ENCODE assay signal across 8 cellular contexts in genomic region chr19:12788682-12789097, GRCh38. TPM values are rescaled to one million over a fixed set of nuclear protein-coding genes. Genes with fewer than 3 reads are reported as not detected.
DNase-seq lines count a peak whose midpoint lies in the region; ATAC-seq and TF ChIP-seq lines count a peak whose summit lies in the region.

No MANE protein-coding gene starts in this region.

- peaks cover 61 to 66% of the 10 kb centered on the region in 2 donors for H3K4me1 ChIP-seq in left lung

- TF ChIP-seq CTCF in HFF-Myc (IDR thresholded peaks at IDR 0.05; ENCODE audit: low read depth, low read length, missing control alignments) (no peak), left lung (IDR thresholded peaks at IDR 0.05) (no peak)

- H3K27ac ChIP-seq in cingulate gyrus (ENCODE audit: low read depth, low read length) (peak overlapping the region; percentile 100), left lung (peak overlapping the region; percentile 99 to 100)

- H3K27me3 ChIP-seq in left lung = no peaks in the 10 kb centered on the region

- DNase-seq in COR-L47 (lab: John Stamatoyannopoulos, UW) = peak; percentile 70
- DNase-seq in HFF-Myc (ENCODE audit: extremely low read depth, low read depth) = no peak
- peak; percentile 87 to 90 for DNase-seq in left lung
- DNase-seq in stimulated activated naive CD4-positive, alpha-beta T cell treated with Interleukin-2 at 50 U/mL for 16 hours (lab: John Stamatoyannopoulos, UW) = peak; percentile 43
- no peak for DNase-seq in amniotic stem cell (lab: John Stamatoyannopoulos, UW)
- no peak for DNase-seq in NCI-H345 treated with DMSO at 0.1 percent for 48 hours (lab: John Stamatoyannopoulos, UW; ENCODE audit: unreplicated experiment)

- ATAC-seq in SK-N-SH treated with all-trans-retinoic acid at 6 μM for 48 hours = no peak
- no peak for ATAC-seq in left lung

- intact Hi-C loops in left lung (cut with DNase I) = no loop called here

- peaks cover 0 to 10% of the 10 kb centered on the region in 2 donors for H3K36me3 ChIP-seq in left lung

- no peaks in the 10 kb centered on the region for H3K9me3 ChIP-seq in left lung

- H3K4me3 ChIP-seq in HFF-Myc (replicated peaks; ENCODE audit: low read depth, low read length) = peak overlapping the region; percentile 31
- H3K4me3 ChIP-seq in left lung = peak overlapping the region in 1 of 2 donors; percentile 98

TF ChIP-seq in SK-N-SH treated with all-trans-retinoic acid at 6 μM for 48 hours, 23 proteins besides CTCF, POLR2A, EP300 and RAD21:
- TF ChIP-seq ZNF8 (CRISPR knock-in tag; IDR thresholded peaks at IDR 0.05) (0 out of 2 replicates have a peak, but pooled peaks have one; percentile 34), PATZ1 (CRISPR knock-in tag; IDR thresholded peaks at IDR 0.05; ENCODE audit: borderline replicate concordance) (peak; percentile 85), ZFP3 (CRISPR knock-in tag; IDR thresholded peaks at IDR 0.05) (0 out of 2 replicates have a peak, but pooled peaks have one; percentile 8), GLIS3 (CRISPR knock-in tag; IDR thresholded peaks at IDR 0.05) (0 out of 2 replicates have a peak, but pooled peaks have one; percentile 38), RARB (CRISPR knock-in tag; IDR thresholded peaks at IDR 0.05) (no peak), SNAI2 (CRISPR knock-in tag; IDR thresholded peaks at IDR 0.05) (0 out of 2 replicates have a peak, but pooled peaks have one; percentile 48), ZFP30 (CRISPR knock-in tag; IDR thresholded peaks at IDR 0.05) (no peak), TCF4 (CRISPR knock-in tag; IDR thresholded peaks at IDR 0.05; ENCODE audit: borderline replicate concordance) (peak; percentile 78), ISL1 (CRISPR knock-in tag; IDR thresholded peaks at IDR 0.05) (no peak)
- TF ChIP-seq, protein P1, sequence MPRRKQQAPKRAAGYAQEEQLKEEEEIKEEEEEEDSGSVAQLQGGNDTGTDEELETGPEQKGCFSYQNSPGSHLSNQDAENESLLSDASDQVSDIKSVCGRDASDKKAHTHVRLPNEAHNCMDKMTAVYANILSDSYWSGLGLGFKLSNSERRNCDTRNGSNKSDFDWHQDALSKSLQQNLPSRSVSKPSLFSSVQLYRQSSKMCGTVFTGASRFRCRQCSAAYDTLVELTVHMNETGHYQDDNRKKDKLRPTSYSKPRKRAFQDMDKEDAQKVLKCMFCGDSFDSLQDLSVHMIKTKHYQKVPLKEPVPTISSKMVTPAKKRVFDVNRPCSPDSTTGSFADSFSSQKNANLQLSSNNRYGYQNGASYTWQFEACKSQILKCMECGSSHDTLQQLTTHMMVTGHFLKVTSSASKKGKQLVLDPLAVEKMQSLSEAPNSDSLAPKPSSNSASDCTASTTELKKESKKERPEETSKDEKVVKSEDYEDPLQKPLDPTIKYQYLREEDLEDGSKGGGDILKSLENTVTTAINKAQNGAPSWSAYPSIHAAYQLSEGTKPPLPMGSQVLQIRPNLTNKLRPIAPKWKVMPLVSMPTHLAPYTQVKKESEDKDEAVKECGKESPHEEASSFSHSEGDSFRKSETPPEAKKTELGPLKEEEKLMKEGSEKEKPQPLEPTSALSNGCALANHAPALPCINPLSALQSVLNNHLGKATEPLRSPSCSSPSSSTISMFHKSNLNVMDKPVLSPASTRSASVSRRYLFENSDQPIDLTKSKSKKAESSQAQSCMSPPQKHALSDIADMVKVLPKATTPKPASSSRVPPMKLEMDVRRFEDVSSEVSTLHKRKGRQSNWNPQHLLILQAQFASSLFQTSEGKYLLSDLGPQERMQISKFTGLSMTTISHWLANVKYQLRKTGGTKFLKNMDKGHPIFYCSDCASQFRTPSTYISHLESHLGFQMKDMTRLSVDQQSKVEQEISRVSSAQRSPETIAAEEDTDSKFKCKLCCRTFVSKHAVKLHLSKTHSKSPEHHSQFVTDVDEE (CRISPR knock-in tag; IDR thresholded peaks at IDR 0.05) = peak; percentile 72; the same call in 1 of the 2 replicates
TF ChIP-seq in SK-N-SH treated with all-trans-retinoic acid at 6 μM for 48 hours: peak in this region for 7.

RNA-seq across cellular contexts. Expression of gene JUNB, which starts 2.6 kb away (rescaled TPM):
- total RNA-seq in left lung = 100 to 1,000 TPM; 131 to 135 TPM

RNA-seq across cellular contexts. Expression of gene PRDX2, which starts 12.9 kb away (rescaled TPM):
- total RNA-seq in left lung = 100 to 1,000 TPM; 186 to 217 TPM

RNA-seq across cellular contexts. Expression of gene THSD8, which starts 13.2 kb away (rescaled TPM):
- total RNA-seq in left lung = 1 to 10 TPM; 6.6 to 9.0 TPM

RNA-seq across cellular contexts. Expression of gene HOOK2, which starts 13.3 kb away (rescaled TPM):
- total RNA-seq in left lung = 10 to 100 TPM; 57.7 to 57.9 TPM

RNA-seq across cellular contexts. Expression of gene RNASEH2A, which starts 17.7 kb away (rescaled TPM):
- 10 to 100 TPM; 10.9 to 16.6 TPM for total RNA-seq in left lung

Comparison
In these comparisons a context has a peak if more than half of its experiments do, and no peak if none do; other contexts are left out.
1. DNase-seq: peak in COR-L47 (single experiment), left lung (2 of 2) and stimulated activated naive CD4-positive, alpha-beta T cell treated with Interleukin-2 at 50 U/mL for 16 hours (single experiment); none in HFF-Myc (single experiment), amniotic stem cell (single experiment) and NCI-H345 treated with DMSO at 0.1 percent for 48 hours (single experiment).